ENCODE assay signal across 8 cellular contexts in genomic region chr3:19116239-19116638, GRCh38. TPM values are rescaled to one million over a fixed set of nuclear protein-coding genes. Genes with fewer than 3 reads are reported as not detected.
"Had no signal": no experiment of that assay in that cellular context is flagged by ENCODE, and none has a peak within 500 bp of the region (broad histone marks: within the 10 kb centered on the region; RNA-seq: fewer than 3 reads in every experiment).

No MANE protein-coding gene starts in this region.

- FAIRE-seq: G401.6, GM12891, GM12892, GM18507, GM19239 had no signal

- DNase-seq: GDM1, GF-D8 had no signal

RNA-seq across cellular contexts. Expression of gene KCNH8, which starts 32.1 kb away (rescaled TPM):
- total RNA-seq: G401 had no signal
